8 cellular contexts compared by ENCODE assay signal in genomic region chr3:185959609-185960517, GRCh38. TPM values are rescaled to one million over a fixed set of nuclear protein-coding genes. Genes with fewer than 3 reads are reported as not detected.
A peak's percentile ranks its signal among the peaks of the same experiment; 100 is the strongest.
DNase-seq lines count a peak whose midpoint lies in the region; ATAC-seq and TF ChIP-seq lines count a peak whose summit lies in the region.

No MANE protein-coding gene starts in this region.

- H3K4me3 ChIP-seq in SJCRH30: peak overlapping the region; percentile 23; the same call in 1 of the 2 replicates
- peak overlapping the region; percentile 59 for H3K4me3 ChIP-seq in fibroblast of the aortic adventitia (ENCODE audit: low read depth, low read length)

- no peaks in the 10 kb centered on the region for H3K27me3 Mint-ChIP-seq in stimulated activated naive CD8-positive, alpha-beta T cell treated with anti-CD3 and anti-CD28 coated beads, Interleukin-15, amount 100 ng/mL, for 72 hours

- ATAC-seq in activated CD4-positive, CD25-positive, alpha-beta regulatory T cell treated with anti-CD3 and anti-CD28 coated beads, Interleukin-2, amount 50 U/mL, for 24 hours: peak; percentile 50 to 59
- peak; percentile 52 for ATAC-seq in stimulated activated naive CD8-positive, alpha-beta T cell treated with anti-CD3 and anti-CD28 coated beads, Interleukin-15, amount 100 ng/mL, for 72 hours

- 0 out of 2 replicates have a peak overlapping the region, but pooled peaks have one; percentile 38 for H3K27ac ChIP-seq in SJCRH30

- DNase-seq in activated CD4-positive, CD25-positive, alpha-beta regulatory T cell treated with anti-CD3 and anti-CD28 coated beads, Interleukin-2, amount 50 U/mL, for 72 hours: no peak
- peak; percentile 26 to 74 for DNase-seq in SJCRH30
- DNase-seq in fibroblast of the aortic adventitia (ENCODE audit: low read depth): peak; percentile 89
- DNase-seq in stimulated activated naive CD8-positive, alpha-beta T cell treated with anti-CD3 and anti-CD28 coated beads, Interleukin-15, amount 100 ng/mL, for 72 hours: no peak
- DNase-seq in Ammon's horn (ENCODE audit: low spot score): no peak
- no peak for DNase-seq in GM13976 (ENCODE audit: low spot score)
- DNase-seq in NCI-H524 treated with DMSO at 0.1 percent for 48 hours (lab: John Stamatoyannopoulos, UW): no peak

- H3K4me1 ChIP-seq in SJCRH30: 0 out of 2 replicates have a peak, but pooled peaks cover 6% of the 10 kb centered on the region

- in situ Hi-C loops in GM13976 (cut with MboI; ENCODE audit: low sequenced_read_pairs, unreplicated experiment): no loop called here

- peak overlapping the region; percentile 81 to 82 for H3K27ac Mint-ChIP-seq in stimulated activated naive CD8-positive, alpha-beta T cell treated with anti-CD3 and anti-CD28 coated beads, Interleukin-15, amount 100 ng/mL, for 72 hours

- H3K9me3 Mint-ChIP-seq in stimulated activated naive CD8-positive, alpha-beta T cell treated with anti-CD3 and anti-CD28 coated beads, Interleukin-15, amount 100 ng/mL, for 72 hours: peaks cover 0 to 4% of the 10 kb centered on the region in 2 donors

- peaks cover 5% of the 10 kb centered on the region for H3K4me1 Mint-ChIP-seq in stimulated activated naive CD8-positive, alpha-beta T cell treated with anti-CD3 and anti-CD28 coated beads, Interleukin-15, amount 100 ng/mL, for 72 hours

- no peak for TF ChIP-seq CTCF in fibroblast of the aortic adventitia (IDR thresholded peaks at IDR 0.05; ENCODE audit: insufficient read depth, low read length)
- no peak for TF ChIP-seq CTCF in GM13976 (IDR thresholded peaks at IDR 0.05; ENCODE audit: borderline replicate concordance, control extremely low read depth, extremely low read depth, insufficient read depth, missing control alignments)

- H3K4me3 Mint-ChIP-seq in stimulated activated naive CD8-positive, alpha-beta T cell treated with anti-CD3 and anti-CD28 coated beads, Interleukin-15, amount 100 ng/mL, for 72 hours: no peak overlapping the region

- H3K27me3 ChIP-seq in SJCRH30: no peaks in the 10 kb centered on the region

- no peaks in the 10 kb centered on the region for H3K36me3 ChIP-seq in SJCRH30

- no peaks in the 10 kb centered on the region for H3K9me3 ChIP-seq in SJCRH30 (replicated peaks)

RNA-seq across cellular contexts. Expression of gene TRA2B, which starts 22.0 kb away (rescaled TPM):
- 304 and 358 TPM in 2 replicates for total RNA-seq in SJCRH30 (2014; rRNA removed; shearing (Covaris generic))
- total RNA-seq in fibroblast of the aortic adventitia (ENCODE audit: low replicate concordance): 96.7 and 157 TPM in 2 replicates

Comparison
In these comparisons a context has a peak if more than half of its experiments do, and no peak if none do; other contexts are left out.
1. DNase-seq: peak in SJCRH30 (2 of 2) and fibroblast of the aortic adventitia (single experiment); none in activated CD4-positive, CD25-positive, alpha-beta regulatory T cell treated with anti-CD3 and anti-CD28 coated beads, Interleukin-2, amount 50 U/mL, for 72 hours (single experiment), stimulated activated naive CD8-positive, alpha-beta T cell treated with anti-CD3 and anti-CD28 coated beads, Interleukin-15, amount 100 ng/mL, for 72 hours (0 of 2), Ammon's horn (single experiment), GM13976 (single experiment) and NCI-H524 treated with DMSO at 0.1 percent for 48 hours (single experiment).